ENCODE assay signal across 17 cellular contexts in genomic region chr17:28112199-28112995, GRCh38.
A peak's percentile ranks its signal among the peaks of the same experiment; 100 is the strongest.
DNase-seq lines count a peak whose midpoint lies in the region; ATAC-seq, FAIRE-seq and TF ChIP-seq lines count a peak whose summit lies in the region.
"Had no signal": no experiment of that assay in that cellular context is flagged by ENCODE, and none has a peak within 500 bp of the region (broad histone marks: within the 10 kb centered on the region; RNA-seq: fewer than 3 reads in every experiment).

No MANE protein-coding gene starts in this region.

- intact Hi-C loops in HepG2 (cut with micrococcal nuclease; ENCODE audit: unreplicated experiment) (no loop called here), lower lobe of right lung (cut with DNase I) (no loop called here)

- TF ChIP-seq RAD21 in liver (IDR thresholded peaks at IDR 0.05): no peak
- no peak for TF ChIP-seq RAD21 in HepG2 (CRISPR knock-in tag; IDR thresholded peaks at IDR 0.05)

- POLR2A ChIA-PET in HepG2 (lab: Yijun Ruan, JAX): interaction anchor here (0.6 kb wide), 1 partner anchor 10 kb away, joined by 3 read pairs; no protein-coding TSS in a partner anchor

- no peaks in the 10 kb centered on the region for H4K20me1 ChIP-seq in HepG2 (ENCODE audit: insufficient read depth, low read length)

- H3K9ac ChIP-seq in liver (ENCODE audit: low read depth in 1 of 2, low read length in 2 of 2) (no peak overlapping the region), HepG2 (ENCODE audit: insufficient read depth, low read depth, low read length) (no peak overlapping the region)

- H3K27ac ChIP-seq in liver (ENCODE audit: low read depth in 1 of 2, low read length in 2 of 2): no peak overlapping the region
- H3K27ac ChIP-seq in HepG2 (ENCODE audit: extremely low read length, insufficient read depth, low read length): no peak overlapping the region
- H3K27ac ChIP-seq in lower lobe of right lung: peak overlapping the region; percentile 48
- H3K27ac ChIP-seq in SJCRH30: no peak overlapping the region
- H3K27ac ChIP-seq: ascending aorta, pancreas had no signal

- no peak for TF ChIP-seq POLR2A in HepG2 (IDR thresholded peaks at IDR 0.05; ENCODE audit: insufficient read depth in 1 of 2, low read depth in 2 of 2, low read length in 2 of 2)

- TF ChIP-seq CTCF in liver (IDR thresholded peaks at IDR 0.05; ENCODE audit: low read depth, low read length, missing input control) (no peak), HepG2 (CRISPR knock-in tag; IDR thresholded peaks at IDR 0.05) (no peak), epithelial cell of esophagus (IDR thresholded peaks at IDR 0.05; ENCODE audit: insufficient read depth, low read depth, low read length, missing control alignments) (no peak), lower lobe of right lung (IDR thresholded peaks at IDR 0.05) (no peak)

- FAIRE-seq in HepG2 (lab: Jason Lieb, UNC): no peak
- FAIRE-seq: pancreas had no signal

- WGBS in liver: 59% methylated on average over 3 of the region's 3 CpGs
- 95% methylated on average over 3 of the region's 3 CpGs for WGBS in HepG2 (ENCODE audit: low lambda C conversion rate)

- ATAC-seq in HepG2 (no peak), lower lobe of right lung (peak in 1 of 2 donors; percentile 53), HG03432 (IDR thresholded peaks at IDR 0.05; ENCODE audit: unreplicated experiment) (no peak)
- ATAC-seq: activated T-cell treated with anti-CD3 and anti-CD28 coated beads, Interleukin-2, amount 50 U/mL, for 4 hours; esophagus mucosa had no signal

- no peak overlapping the region for H3K4me3 ChIP-seq in liver (ENCODE audit: low read depth in 1 of 3, low read length in 3 of 3)
- no peak overlapping the region for H3K4me3 ChIP-seq in HepG2 (replicated peaks in 1 of 3; ENCODE audit: insufficient read depth in 1 of 3, low read depth in 2 of 3, low read length in 3 of 3)
- H3K4me3 ChIP-seq in epithelial cell of esophagus (ENCODE audit: low read length): no peak overlapping the region
- H3K4me3 ChIP-seq in lower lobe of right lung: peak overlapping the region; percentile 12
- H3K4me3 ChIP-seq in SJCRH30: no peak overlapping the region
- H3K4me3 ChIP-seq: ascending aorta, pancreas had no signal

- H3K27me3 ChIP-seq in liver (ENCODE audit: control insufficient read depth in 4 of 4, insufficient read depth in 4 of 4, low read length in 3 of 4) (no peaks in the 10 kb centered on the region), HepG2 (ENCODE audit: control insufficient read depth in 1 of 2, insufficient read depth in 2 of 2, low read length in 2 of 2) (no peaks in the 10 kb centered on the region), lower lobe of right lung (ENCODE audit: low read depth) (no peaks in the 10 kb centered on the region), SJCRH30 (no peaks in the 10 kb centered on the region)
- H3K27me3 ChIP-seq: ascending aorta, pancreas had no signal

- H3K9me3 ChIP-seq in liver (ENCODE audit: control insufficient read depth in 4 of 4, low read length in 3 of 4) (no peaks in the 10 kb centered on the region), HepG2 (ENCODE audit: low read length) (no peaks in the 10 kb centered on the region), lower lobe of right lung (no peaks in the 10 kb centered on the region), SJCRH30 (replicated peaks) (no peaks in the 10 kb centered on the region)
- H3K9me3 ChIP-seq: ascending aorta, pancreas had no signal

- in situ Hi-C loops in HepG2 (cut with HindIII; ENCODE audit: extremely low pct_ligation_motif_present, low pct_unique_long_range_greater_than_20kb): no loop called here

- no TSS peak for BruUV-seq in HepG2 (replicated peaks; lab: Mats Ljungman, UMichigan)

- H3K4me2 ChIP-seq in HepG2 (ENCODE audit: low read depth, low read length): no peak overlapping the region

- no peaks in the 10 kb centered on the region for H3K36me3 ChIP-seq in liver (ENCODE audit: control insufficient read depth in 4 of 4, insufficient read depth in 3 of 4, low read depth in 1 of 4, low read length in 3 of 4)
- no peaks in the 10 kb centered on the region; a peak in 1 of 5 replicates for H3K36me3 ChIP-seq in HepG2 (replicated peaks in 1 of 2; ENCODE audit: control insufficient read depth in 1 of 2, insufficient read depth in 2 of 2, low read length in 2 of 2)
- H3K36me3 ChIP-seq in lower lobe of right lung: no peaks in the 10 kb centered on the region
- H3K36me3 ChIP-seq in SJCRH30: no peaks in the 10 kb centered on the region
- H3K36me3 ChIP-seq: ascending aorta, pancreas had no signal

- CTCF ChIA-PET in HepG2 (lab: Yijun Ruan, JAX; ENCODE audit: low intra/inter-chr PET ratio, low total read pairs): no interaction called here

- H3K4me1 ChIP-seq in liver (ENCODE audit: control insufficient read depth in 4 of 4, insufficient read depth in 4 of 4, low read length in 3 of 4): peaks cover 0 to 9% (median 4%) of the 10 kb centered on the region in 4 donors
- H3K4me1 ChIP-seq in HepG2 (ENCODE audit: insufficient read depth, low read length): peaks cover 8% of the 10 kb centered on the region
- peaks cover 7% of the 10 kb centered on the region for H3K4me1 ChIP-seq in lower lobe of right lung
- no peaks in the 10 kb centered on the region for H3K4me1 ChIP-seq in SJCRH30

- no peak for TF ChIP-seq EP300 in HepG2 (IDR thresholded peaks at IDR 0.05; ENCODE audit: low read depth in 2 of 2, low read length in 2 of 2)
- no peak for TF ChIP-seq EP300 in HepG2 (CRISPR knock-in tag; IDR thresholded peaks at IDR 0.05; ENCODE audit: borderline replicate concordance)

- no peak for DNase-seq in HepG2 (ENCODE audit: low spot score)
- peak; percentile 8 for DNase-seq in epithelial cell of esophagus (ENCODE audit: low read depth)
- no peak for DNase-seq in lower lobe of right lung
- no peak for DNase-seq in SJCRH30
- no peak for DNase-seq in NCI-H446 treated with DMSO at 0.1 percent for 48 hours (lab: John Stamatoyannopoulos, UW)
- DNase-seq in NCI-H345 (lab: John Stamatoyannopoulos, UW): no peak
- DNase-seq: ACHN; activated CD4-positive, CD25-positive, alpha-beta regulatory T cell; activated T-cell treated with anti-CD3 and anti-CD28 coated beads, Interleukin-2, amount 50 U/mL, for 4 hours; DMS79 treated with DMSO at 0.1 percent for 48 hours; MM.1S; NCI-H446; pancreas had no signal

- no peaks in the 10 kb centered on the region for H3K79me2 ChIP-seq in HepG2 (ENCODE audit: insufficient read depth, low read length)

- no peak overlapping the region for H2AFZ ChIP-seq in HepG2 (ENCODE audit: low read length)

TF ChIP-seq in liver, 16 proteins besides CTCF, POLR2A, EP300 and RAD21:
- TF ChIP-seq, protein P1, sequence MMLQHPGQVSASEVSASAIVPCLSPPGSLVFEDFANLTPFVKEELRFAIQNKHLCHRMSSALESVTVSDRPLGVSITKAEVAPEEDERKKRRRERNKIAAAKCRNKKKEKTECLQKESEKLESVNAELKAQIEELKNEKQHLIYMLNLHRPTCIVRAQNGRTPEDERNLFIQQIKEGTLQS (IDR thresholded peaks at IDR 0.05): no peak
- peak; percentile 35 for TF ChIP-seq YY1 (IDR thresholded peaks at IDR 0.05)
TF ChIP-seq in liver: peak in this region for 1.

TF ChIP-seq in HepG2, 621 proteins besides CTCF, POLR2A, EP300 and RAD21:
- TF ChIP-seq ISX (CRISPR knock-in tag; conservative IDR thresholded peaks at IDR 0.05): no peak
- no peak for TF ChIP-seq MATR3 (CRISPR knock-in tag; IDR thresholded peaks at IDR 0.05)
